ENCODE assay signal across 12 cellular contexts in the genomic region with DNA sequence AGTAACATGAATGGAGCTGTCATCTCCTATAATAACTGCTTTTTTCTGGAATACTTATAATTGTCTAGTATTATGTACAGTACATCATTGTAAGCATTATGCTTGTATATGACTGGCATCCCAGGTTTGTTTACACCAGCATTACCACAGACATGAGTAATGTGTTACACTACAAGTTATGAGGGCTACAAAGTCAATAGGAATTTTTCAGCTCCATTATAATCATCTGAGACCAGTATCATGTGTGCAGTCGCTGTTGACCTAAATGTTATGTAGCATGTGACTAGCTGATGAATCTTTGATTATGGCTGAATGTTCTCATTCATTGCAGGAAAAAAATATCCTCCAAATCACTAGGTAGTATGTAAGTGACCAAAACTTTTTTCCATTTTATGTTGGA. TPM values are rescaled to one million over a fixed set of nuclear protein-coding genes. Genes with fewer than 3 reads are reported as not detected.
DNase-seq lines count a peak whose midpoint lies in the region; ATAC-seq, FAIRE-seq and TF ChIP-seq lines count a peak whose summit lies in the region.
"Had no signal": no experiment of that assay in that cellular context is flagged by ENCODE, and none has a peak within 500 bp of the region (broad histone marks: within the 10 kb centered on the region; RNA-seq: fewer than 3 reads in every experiment).

No MANE protein-coding gene starts in this region.

- H3K27me3 ChIP-seq in AG04450 (ENCODE audit: control insufficient read depth, insufficient read depth, low read length) (no peaks in the 10 kb centered on the region), foreskin keratinocyte (no peaks in the 10 kb centered on the region)
- H3K27me3 ChIP-seq: hepatocyte had no signal

- no peak overlapping the region for H3K27ac ChIP-seq in AG04450 (ENCODE audit: low read depth, low read length)
- H3K27ac ChIP-seq in VCaP, result peak overlapping the region; percentile 41; the same call in 1 of the 2 replicates
- peak overlapping the region; percentile 38 for H3K27ac ChIP-seq in foreskin keratinocyte
- H3K27ac ChIP-seq: hepatocyte, HL-60 had no signal

- ATAC-seq in foreskin keratinocyte (peak; percentile 68), GM21529 (IDR thresholded peaks at IDR 0.05; ENCODE audit: unreplicated experiment) (no peak)

- no peaks in the 10 kb centered on the region; the same call in 1 of the 2 replicates for H3K9me3 ChIP-seq in AG04450 (ENCODE audit: control insufficient read depth, insufficient read depth, low read length)

- CTCF ChIA-PET in AG04450 (lab: Charles Lee), result interaction anchor here (0.5 to 1.4 kb wide), 5 partner anchors 20 to 896 kb away, joined by 3 to 10 read pairs (median 3); a partner anchor contains a TSS

- H3K4me3 ChIP-seq in AG04450 (ENCODE audit: low read depth, low read length), result no peak overlapping the region
- H3K4me3 ChIP-seq: hepatocyte had no signal

- no peak for FAIRE-seq in frontal cortex (lab: Jason Lieb, UNC)

- no peak for TF ChIP-seq CTCF in AG04450 (IDR thresholded peaks at IDR 0.05; ENCODE audit: low read depth, low read length)
- no peak for TF ChIP-seq CTCF in VCaP (conservative IDR thresholded peaks at IDR 0.05)
- TF ChIP-seq CTCF in foreskin keratinocyte (conservative IDR thresholded peaks at IDR 0.05), result no peak

- DNase-seq in AG04450 (ENCODE audit: low read depth, low spot score) (peak; percentile 64), GM04503 (ENCODE audit: low read depth) (peak; percentile 33), foreskin keratinocyte (peak; percentile 80 to 85), frontal cortex (ENCODE audit: low spot score in 2 of 2) (no peak)
- DNase-seq in stimulated activated CD4-positive, alpha-beta T cell treated with anti-CD3 and anti-CD28 coated beads, Interleukin-4, amount 100 ng/mL, for 4 hours, result no peak
- no peak for DNase-seq in stimulated activated naive CD4-positive, alpha-beta T cell (lab: John Stamatoyannopoulos, UW)
- DNase-seq: NCI-H1694, OCI-M1 had no signal

- H3K4me1 ChIP-seq in foreskin keratinocyte, result no peaks in the 10 kb centered on the region

- POLR2A ChIA-PET in AG04450 (lab: Yijun Ruan, JAX), result interaction anchor here (1.0 to 3.7 kb wide), 3 partner anchors 11 to 548 kb away, joined by 3 to 25 read pairs (median 7); no protein-coding TSS in a partner anchor

RNA-seq across cellular contexts. Expression of a gene that starts 2.2 kb away (rescaled TPM):
- polyA plus RNA-seq in AG04450 (2011; rRNA removed) (23.3 and 35.4 TPM in 2 replicates), foreskin keratinocyte (25.5 and 27.8 TPM in 2 replicates)
- 11.3 and 13.2 TPM in 2 replicates for polyA minus RNA-seq in AG04450 (2011; rRNA and poly(A)+ RNA removed)
- total RNA-seq in foreskin keratinocyte (29.8 TPM in 2 replicates), frontal cortex (11.8 TPM)

Comparison
In these comparisons a context has a peak if more than half of its experiments do, and no peak if none do; other contexts are left out.
1. DNase-seq: peak in AG04450 (single experiment), GM04503 (single experiment) and foreskin keratinocyte (2 of 2); none in frontal cortex (0 of 2), stimulated activated CD4-positive, alpha-beta T cell treated with anti-CD3 and anti-CD28 coated beads, Interleukin-4, amount 100 ng/mL, for 4 hours (0 of 2) and stimulated activated naive CD4-positive, alpha-beta T cell (0 of 6).